In the genomic region with DNA sequence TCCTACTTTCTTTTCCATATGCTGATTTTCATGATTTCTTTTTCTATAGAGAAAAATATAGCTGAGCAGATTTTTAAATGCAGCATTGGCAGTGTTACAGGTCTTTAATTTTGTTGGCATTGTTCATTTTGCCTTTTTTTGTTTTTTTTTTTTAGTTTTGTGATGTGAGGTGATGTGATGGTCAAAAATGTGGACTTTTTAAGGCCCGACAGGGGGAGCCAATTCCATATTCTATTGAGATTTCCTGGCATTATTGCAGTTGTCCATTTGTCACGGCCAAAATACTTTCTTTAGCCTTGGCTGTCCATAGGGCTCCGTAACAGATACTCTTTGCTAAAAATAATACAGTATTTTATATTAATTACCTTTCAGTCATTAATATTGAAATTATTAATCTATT, we compare ENCODE assay signal across 10 cellular contexts. TPM values are rescaled to one million over a fixed set of nuclear protein-coding genes. Genes with fewer than 3 reads are reported as not detected.
DNase-seq lines count a peak whose midpoint lies in the region; ATAC-seq and TF ChIP-seq lines count a peak whose summit lies in the region.
"Had no signal": no experiment of that assay in that cellular context is flagged by ENCODE, and none has a peak within 500 bp of the region (broad histone marks: within the 10 kb centered on the region; RNA-seq: fewer than 3 reads in every experiment).

No MANE protein-coding gene starts in this region.

- H3K27me3 ChIP-seq in cardiac muscle cell (no peaks in the 10 kb centered on the region), right cardiac atrium (ENCODE audit: control insufficient read depth, insufficient read depth) (no peaks in the 10 kb centered on the region), foreskin keratinocyte (no peaks in the 10 kb centered on the region), upper lobe of right lung (no peaks in the 10 kb centered on the region)

- H3K36me3 ChIP-seq in cardiac muscle cell = no peaks in the 10 kb centered on the region
- no peaks in the 10 kb centered on the region for H3K36me3 ChIP-seq in upper lobe of right lung

- H3K4me3 ChIP-seq in cardiac muscle cell = no peak overlapping the region
- H3K4me3 ChIP-seq in right cardiac atrium (ENCODE audit: low read length) = no peak overlapping the region
- no peak overlapping the region for H3K4me3 ChIP-seq in upper lobe of right lung

- intact Hi-C loops in right cardiac atrium (cut with DNase I) (no loop called here), upper lobe of right lung (cut with DNase I) (no loop called here)

- 31% methylated on average over 3 of the region's 3 CpGs for WGBS in right cardiac atrium

- H3K4me1 ChIP-seq in cardiac muscle cell (ENCODE audit: low read depth) (peaks cover 5% of the 10 kb centered on the region), right cardiac atrium (ENCODE audit: control insufficient read depth, insufficient read depth, low read length) (no peaks in the 10 kb centered on the region), foreskin keratinocyte (peaks cover 24% of the 10 kb centered on the region), upper lobe of right lung (no peaks in the 10 kb centered on the region)

- H3K9me3 ChIP-seq in cardiac muscle cell (ENCODE audit: low read depth) (no peaks in the 10 kb centered on the region), right cardiac atrium (ENCODE audit: control insufficient read depth, low read length) (no peaks in the 10 kb centered on the region), upper lobe of right lung (no peaks in the 10 kb centered on the region)

- peak in 1 of 2 donors; percentile 76 for DNase-seq in cardiac muscle cell (ENCODE audit: low read depth in 1 of 2, low spot score in 1 of 2)
- DNase-seq in right cardiac atrium = no peak
- no peak for DNase-seq in foreskin keratinocyte
- DNase-seq in upper lobe of right lung = no peak
- DNase-seq in foreskin melanocyte = no peak
- DNase-seq in NCI-H526 treated with DMSO at 0.1 percent for 48 hours (lab: John Stamatoyannopoulos, UW) = no peak
- DNase-seq: left cardiac atrium, T-helper 9 cell had no signal

- TF ChIP-seq CTCF in cardiac muscle cell (IDR thresholded peaks at IDR 0.05; ENCODE audit: low read depth, low read length) (peak; percentile 61), foreskin keratinocyte (conservative IDR thresholded peaks at IDR 0.05) (peak; percentile 39), upper lobe of right lung (IDR thresholded peaks at IDR 0.05) (peak; percentile 37)

- ATAC-seq in right cardiac atrium (no peak), SK-N-SH treated with all-trans-retinoic acid at 6 μM for 48 hours (peak; percentile 57; the same call in 2 of the 3 replicates), foreskin keratinocyte (no peak), upper lobe of right lung (no peak), HG02884 (IDR thresholded peaks at IDR 0.05; ENCODE audit: unreplicated experiment) (no peak)
- ATAC-seq: left cardiac atrium had no signal

- no peak overlapping the region for H3K27ac ChIP-seq in cardiac muscle cell
- H3K27ac ChIP-seq in right cardiac atrium (ENCODE audit: low read length) = no peak overlapping the region
- peak overlapping the region; percentile 15 for H3K27ac ChIP-seq in foreskin keratinocyte
- no peak overlapping the region for H3K27ac ChIP-seq in upper lobe of right lung

TF ChIP-seq in SK-N-SH treated with all-trans-retinoic acid at 6 μM for 48 hours, 23 proteins besides CTCF, POLR2A, EP300 and RAD21 (continues in another document):
- TF ChIP-seq ZNF8 (CRISPR knock-in tag; IDR thresholded peaks at IDR 0.05) (no peak), PPARA (CRISPR knock-in tag; IDR thresholded peaks at IDR 0.05; ENCODE audit: borderline replicate concordance) (no peak), OSR1 (CRISPR knock-in tag; IDR thresholded peaks at IDR 0.05) (no peak), ZC3H10 (CRISPR knock-in tag; IDR thresholded peaks at IDR 0.05) (no peak), ARNTL (CRISPR knock-in tag; IDR thresholded peaks at IDR 0.05; ENCODE audit: borderline replicate concordance, low read depth) (no peak), ZFP3 (CRISPR knock-in tag; IDR thresholded peaks at IDR 0.05) (no peak), RARB (CRISPR knock-in tag; IDR thresholded peaks at IDR 0.05) (no peak), TCF4 (CRISPR knock-in tag; IDR thresholded peaks at IDR 0.05; ENCODE audit: borderline replicate concordance) (no peak), ESRRG (CRISPR knock-in tag; IDR thresholded peaks at IDR 0.05) (no peak), ZFP30 (CRISPR knock-in tag; IDR thresholded peaks at IDR 0.05) (no peak), GLIS3 (CRISPR knock-in tag; IDR thresholded peaks at IDR 0.05) (no peak), ZNF565 (CRISPR knock-in tag; conservative IDR thresholded peaks at IDR 0.05; ENCODE audit: low read depth) (no peak), SNAI2 (CRISPR knock-in tag; IDR thresholded peaks at IDR 0.05) (no peak), ZNF70 (CRISPR knock-in tag; IDR thresholded peaks at IDR 0.05) (no peak)
- TF ChIP-seq, protein P1, sequence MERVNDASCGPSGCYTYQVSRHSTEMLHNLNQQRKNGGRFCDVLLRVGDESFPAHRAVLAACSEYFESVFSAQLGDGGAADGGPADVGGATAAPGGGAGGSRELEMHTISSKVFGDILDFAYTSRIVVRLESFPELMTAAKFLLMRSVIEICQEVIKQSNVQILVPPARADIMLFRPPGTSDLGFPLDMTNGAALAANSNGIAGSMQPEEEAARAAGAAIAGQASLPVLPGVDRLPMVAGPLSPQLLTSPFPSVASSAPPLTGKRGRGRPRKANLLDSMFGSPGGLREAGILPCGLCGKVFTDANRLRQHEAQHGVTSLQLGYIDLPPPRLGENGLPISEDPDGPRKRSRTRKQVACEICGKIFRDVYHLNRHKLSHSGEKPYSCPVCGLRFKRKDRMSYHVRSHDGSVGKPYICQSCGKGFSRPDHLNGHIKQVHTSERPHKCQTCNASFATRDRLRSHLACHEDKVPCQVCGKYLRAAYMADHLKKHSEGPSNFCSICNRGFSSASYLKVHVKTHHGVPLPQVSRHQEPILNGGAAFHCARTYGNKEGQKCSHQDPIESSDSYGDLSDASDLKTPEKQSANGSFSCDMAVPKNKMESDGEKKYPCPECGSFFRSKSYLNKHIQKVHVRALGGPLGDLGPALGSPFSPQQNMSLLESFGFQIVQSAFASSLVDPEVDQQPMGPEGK (CRISPR knock-in tag; IDR thresholded peaks at IDR 0.05; ENCODE audit: borderline replicate concordance) = no peak
- TF ChIP-seq, protein P2, sequence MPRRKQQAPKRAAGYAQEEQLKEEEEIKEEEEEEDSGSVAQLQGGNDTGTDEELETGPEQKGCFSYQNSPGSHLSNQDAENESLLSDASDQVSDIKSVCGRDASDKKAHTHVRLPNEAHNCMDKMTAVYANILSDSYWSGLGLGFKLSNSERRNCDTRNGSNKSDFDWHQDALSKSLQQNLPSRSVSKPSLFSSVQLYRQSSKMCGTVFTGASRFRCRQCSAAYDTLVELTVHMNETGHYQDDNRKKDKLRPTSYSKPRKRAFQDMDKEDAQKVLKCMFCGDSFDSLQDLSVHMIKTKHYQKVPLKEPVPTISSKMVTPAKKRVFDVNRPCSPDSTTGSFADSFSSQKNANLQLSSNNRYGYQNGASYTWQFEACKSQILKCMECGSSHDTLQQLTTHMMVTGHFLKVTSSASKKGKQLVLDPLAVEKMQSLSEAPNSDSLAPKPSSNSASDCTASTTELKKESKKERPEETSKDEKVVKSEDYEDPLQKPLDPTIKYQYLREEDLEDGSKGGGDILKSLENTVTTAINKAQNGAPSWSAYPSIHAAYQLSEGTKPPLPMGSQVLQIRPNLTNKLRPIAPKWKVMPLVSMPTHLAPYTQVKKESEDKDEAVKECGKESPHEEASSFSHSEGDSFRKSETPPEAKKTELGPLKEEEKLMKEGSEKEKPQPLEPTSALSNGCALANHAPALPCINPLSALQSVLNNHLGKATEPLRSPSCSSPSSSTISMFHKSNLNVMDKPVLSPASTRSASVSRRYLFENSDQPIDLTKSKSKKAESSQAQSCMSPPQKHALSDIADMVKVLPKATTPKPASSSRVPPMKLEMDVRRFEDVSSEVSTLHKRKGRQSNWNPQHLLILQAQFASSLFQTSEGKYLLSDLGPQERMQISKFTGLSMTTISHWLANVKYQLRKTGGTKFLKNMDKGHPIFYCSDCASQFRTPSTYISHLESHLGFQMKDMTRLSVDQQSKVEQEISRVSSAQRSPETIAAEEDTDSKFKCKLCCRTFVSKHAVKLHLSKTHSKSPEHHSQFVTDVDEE (CRISPR knock-in tag; IDR thresholded peaks at IDR 0.05) = no peak
- TF ChIP-seq, protein P3, sequence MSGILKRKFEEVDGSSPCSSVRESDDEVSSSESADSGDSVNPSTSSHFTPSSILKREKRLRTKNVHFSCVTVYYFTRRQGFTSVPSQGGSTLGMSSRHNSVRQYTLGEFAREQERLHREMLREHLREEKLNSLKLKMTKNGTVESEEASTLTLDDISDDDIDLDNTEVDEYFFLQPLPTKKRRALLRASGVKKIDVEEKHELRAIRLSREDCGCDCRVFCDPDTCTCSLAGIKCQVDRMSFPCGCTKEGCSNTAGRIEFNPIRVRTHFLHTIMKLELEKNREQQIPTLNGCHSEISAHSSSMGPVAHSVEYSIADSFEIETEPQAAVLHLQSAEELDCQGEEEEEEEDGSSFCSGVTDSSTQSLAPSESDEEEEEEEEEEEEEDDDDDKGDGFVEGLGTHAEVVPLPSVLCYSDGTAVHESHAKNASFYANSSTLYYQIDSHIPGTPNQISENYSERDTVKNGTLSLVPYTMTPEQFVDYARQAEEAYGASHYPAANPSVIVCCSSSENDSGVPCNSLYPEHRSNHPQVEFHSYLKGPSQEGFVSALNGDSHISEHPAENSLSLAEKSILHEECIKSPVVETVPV (CRISPR knock-in tag; IDR thresholded peaks at IDR 0.05) = no peak
- TF ChIP-seq, protein P4, sequence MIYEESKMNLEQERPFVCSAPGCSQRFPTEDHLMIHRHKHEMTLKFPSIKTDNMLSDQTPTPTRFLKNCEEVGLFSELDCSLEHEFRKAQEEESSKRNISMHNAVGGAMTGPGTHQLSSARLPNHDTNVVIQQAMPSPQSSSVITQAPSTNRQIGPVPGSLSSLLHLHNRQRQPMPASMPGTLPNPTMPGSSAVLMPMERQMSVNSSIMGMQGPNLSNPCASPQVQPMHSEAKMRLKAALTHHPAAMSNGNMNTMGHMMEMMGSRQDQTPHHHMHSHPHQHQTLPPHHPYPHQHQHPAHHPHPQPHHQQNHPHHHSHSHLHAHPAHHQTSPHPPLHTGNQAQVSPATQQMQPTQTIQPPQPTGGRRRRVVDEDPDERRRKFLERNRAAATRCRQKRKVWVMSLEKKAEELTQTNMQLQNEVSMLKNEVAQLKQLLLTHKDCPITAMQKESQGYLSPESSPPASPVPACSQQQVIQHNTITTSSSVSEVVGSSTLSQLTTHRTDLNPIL (CRISPR knock-in tag; IDR thresholded peaks at IDR 0.05; ENCODE audit: low read depth) = no peak

RNA-seq across cellular contexts. Expression of a gene that starts 47.8 kb away (rescaled TPM):
- total RNA-seq in cardiac muscle cell = 48.9 and 59.8 TPM in 2 replicates
- polyA plus RNA-seq in cardiac muscle cell = 49.9 and 62.5 TPM in 2 replicates
- total RNA-seq in right cardiac atrium = 10 to 100 TPM; 10.2 to 13.8 (median 10.9) TPM
- polyA plus RNA-seq in right cardiac atrium = 2.9 TPM
- total RNA-seq in foreskin keratinocyte = 22.6 and 26.9 TPM in 2 replicates
- 4.5 and 6.0 TPM in 2 replicates for polyA plus RNA-seq in foreskin keratinocyte
- 181 TPM for total RNA-seq in upper lobe of right lung
